Comparison of ENCODE assay signal across 9 cellular contexts in genomic region chr14:54650331-54651017, GRCh38.
DNase-seq lines count a peak whose midpoint lies in the region; ATAC-seq lines count a peak whose summit lies in the region.
"Had no signal": no experiment of that assay in that cellular context is flagged by ENCODE, and none has a peak within 500 bp of the region (broad histone marks: within the 10 kb centered on the region; RNA-seq: fewer than 3 reads in every experiment).

No MANE protein-coding gene starts in this region.

- H3K27me3 Mint-ChIP-seq in immature natural killer cell (ENCODE audit: low read depth in 3 of 3): peaks cover 5 to 22% (median 20%) of the 10 kb centered on the region in 3 donors

- no peaks in the 10 kb centered on the region for H3K9me3 Mint-ChIP-seq in immature natural killer cell
- H3K9me3 Mint-ChIP-seq: T-cell had no signal

- peak overlapping the region; percentile 92 for H3K27ac ChIP-seq in epithelial cell of prostate

- intact Hi-C loops in Right ventricle myocardium inferior (cut with DNase I): loop anchor here (5.0 kb wide), 1 partner anchor 37 kb away; no protein-coding TSS in a partner anchor
- intact Hi-C loops in cardiac septum (cut with DNase I): loop anchor here (5.0 kb wide), 1 partner anchor 83 kb away; the partner anchor contains the start of gene SAMD4A

- no peaks in the 10 kb centered on the region for H3K36me3 Mint-ChIP-seq in immature natural killer cell
- H3K36me3 Mint-ChIP-seq: T-cell had no signal

- H3K4me1 Mint-ChIP-seq in immature natural killer cell: no peaks in the 10 kb centered on the region
- H3K4me1 Mint-ChIP-seq: T-cell had no signal

- H3K4me3 Mint-ChIP-seq in immature natural killer cell: no peak overlapping the region
- H3K4me3 Mint-ChIP-seq: T-cell had no signal

- DNase-seq in Right ventricle myocardium inferior (ENCODE audit: missing footprints) (no peak), cardiac septum (ENCODE audit: low spot score) (no peak), epithelial cell of prostate (ENCODE audit: low read depth, low spot score) (peak; percentile 44), midbrain (lab: John Stamatoyannopoulos, UW) (peak; percentile 36), immature natural killer cell (no peak), NCI-H1105 (lab: John Stamatoyannopoulos, UW) (no peak)
- DNase-seq in activated CD4-positive, alpha-beta T cell treated with anti-CD3 and anti-CD28 coated beads, Interleukin-2, amount 50 U/mL, for 48 hours: no peak
- DNase-seq: T-cell had no signal

- H3K27ac Mint-ChIP-seq in immature natural killer cell: no peak overlapping the region
- H3K27ac Mint-ChIP-seq: T-cell had no signal

- peak; percentile 21 for ATAC-seq in Right ventricle myocardium inferior
- ATAC-seq in GM18909 (IDR thresholded peaks at IDR 0.05; ENCODE audit: poor library complexity, unreplicated experiment): no peak
- ATAC-seq: T-cell had no signal

Comparison
In these comparisons a context has a peak if more than half of its experiments do, and no peak if none do; other contexts are left out.
1. DNase-seq: peak in epithelial cell of prostate (single experiment) and midbrain (single experiment); none in Right ventricle myocardium inferior (single experiment), cardiac septum (single experiment), activated CD4-positive, alpha-beta T cell treated with anti-CD3 and anti-CD28 coated beads, Interleukin-2, amount 50 U/mL, for 48 hours (0 of 2), immature natural killer cell (0 of 3) and NCI-H1105 (single experiment).